Comparison of ENCODE assay signal across 8 cellular contexts in genomic region chr19:54164369-54165068, GRCh38. TPM values are rescaled to one million over a fixed set of nuclear protein-coding genes. Genes with fewer than 3 reads are reported as not detected.
DNase-seq lines count a peak whose midpoint lies in the region; ATAC-seq and TF ChIP-seq lines count a peak whose summit lies in the region.

No MANE protein-coding gene starts in this region.

- TF ChIP-seq CTCF in cardiac muscle cell (IDR thresholded peaks at IDR 0.05; ENCODE audit: low read depth, low read length) (no peak), left ventricle myocardium inferior (IDR thresholded peaks at IDR 0.05; ENCODE audit: borderline replicate concordance) (no peak)

- intact Hi-C loops in left ventricle myocardium inferior (cut with micrococcal nuclease), result no loop called here

- no peak overlapping the region for H3K27ac ChIP-seq in cardiac muscle cell
- H3K27ac ChIP-seq in left ventricle myocardium inferior (replicated peaks), result no peak overlapping the region

- no peaks in the 10 kb centered on the region for H3K36me3 ChIP-seq in cardiac muscle cell
- no peaks in the 10 kb centered on the region for H3K36me3 ChIP-seq in left ventricle myocardium inferior

- no peak for ATAC-seq in GM21737 (IDR thresholded peaks at IDR 0.05; ENCODE audit: unreplicated experiment)
- ATAC-seq in GM21515 (IDR thresholded peaks at IDR 0.05; ENCODE audit: unreplicated experiment), result no peak

- H3K9me3 ChIP-seq in cardiac muscle cell (ENCODE audit: low read depth) (no peaks in the 10 kb centered on the region), left ventricle myocardium inferior (replicated peaks) (no peaks in the 10 kb centered on the region)

- no peak overlapping the region for H3K4me3 ChIP-seq in cardiac muscle cell
- no peak overlapping the region for H3K4me3 ChIP-seq in left ventricle myocardium inferior

- peak; percentile 59 to 70 for DNase-seq in cardiac muscle cell (ENCODE audit: low read depth in 1 of 2, low spot score in 1 of 2)
- no peak for DNase-seq in left ventricle myocardium inferior
- DNase-seq in activated CD8-positive, alpha-beta memory T cell treated with anti-CD3 and anti-CD28 coated beads, Interleukin-2, amount 50 U/mL, for 4 hours, result peak; percentile 42
- peak; percentile 66 for DNase-seq in glomerular visceral epithelial cell (ENCODE audit: extremely low spot score)
- peak; percentile 76 for DNase-seq in stimulated activated CD4-positive, alpha-beta T cell treated with anti-CD3 and anti-CD28 coated beads, Interleukin-15, amount 100 ng/mL, for 24 hours
- DNase-seq in NOMO-1 treated with DMSO at 0.1 percent for 48 hours (lab: John Stamatoyannopoulos, UW; ENCODE audit: unreplicated experiment), result no peak

- H3K27me3 ChIP-seq in cardiac muscle cell (no peaks in the 10 kb centered on the region), left ventricle myocardium inferior (ENCODE audit: low read depth) (peaks cover 44% of the 10 kb centered on the region)

- H3K4me1 ChIP-seq in cardiac muscle cell (ENCODE audit: low read depth) (peaks cover 5% of the 10 kb centered on the region), left ventricle myocardium inferior (peaks cover 35% of the 10 kb centered on the region)

RNA-seq across cellular contexts. Expression of gene LENG1, which starts 5.0 kb away (rescaled TPM):
- total RNA-seq in cardiac muscle cell (10.3 and 10.6 TPM in 2 replicates), left ventricle myocardium inferior (7.3 TPM)
- polyA plus RNA-seq in cardiac muscle cell, result 10.1 and 10.8 TPM in 2 replicates

RNA-seq across cellular contexts. Expression of gene TMC4, which starts 8.4 kb away (rescaled TPM):
- total RNA-seq in cardiac muscle cell (0.74 and 1.2 TPM in 2 replicates), left ventricle myocardium inferior (2.2 TPM)
- 3.4 and 5.6 TPM in 2 replicates for polyA plus RNA-seq in cardiac muscle cell

RNA-seq across cellular contexts. Expression of gene MBOAT7, which starts 24.9 kb away (rescaled TPM):
- 131 and 134 TPM in 2 replicates for total RNA-seq in cardiac muscle cell
- 118 and 128 TPM in 2 replicates for polyA plus RNA-seq in cardiac muscle cell
- 12.2 TPM for total RNA-seq in left ventricle myocardium inferior

RNA-seq across cellular contexts. Expression of gene TSEN34, which starts 26.6 kb away (rescaled TPM):
- total RNA-seq in cardiac muscle cell (113 and 130 TPM in 2 replicates), left ventricle myocardium inferior (16.2 TPM)
- polyA plus RNA-seq in cardiac muscle cell, result 114 and 129 TPM in 2 replicates

RNA-seq across cellular contexts. Expression of gene CNOT3, which starts 27.0 kb away (rescaled TPM):
- total RNA-seq in cardiac muscle cell, result 17.7 and 39.6 TPM in 2 replicates
- 52.1 and 52.8 TPM in 2 replicates for polyA plus RNA-seq in cardiac muscle cell
- total RNA-seq in left ventricle myocardium inferior, result 19.5 TPM

Comparison
In these comparisons a context has a peak if more than half of its experiments do, and no peak if none do; other contexts are left out.
1. DNase-seq: peak in cardiac muscle cell (2 of 2), activated CD8-positive, alpha-beta memory T cell treated with anti-CD3 and anti-CD28 coated beads, Interleukin-2, amount 50 U/mL, for 4 hours (single experiment), glomerular visceral epithelial cell (single experiment) and stimulated activated CD4-positive, alpha-beta T cell treated with anti-CD3 and anti-CD28 coated beads, Interleukin-15, amount 100 ng/mL, for 24 hours (single experiment); none in left ventricle myocardium inferior (single experiment) and NOMO-1 treated with DMSO at 0.1 percent for 48 hours (single experiment).
2. RNA of gene MBOAT7, which starts 24.9 kb away (total RNA-seq): 131 to 134 TPM in cardiac muscle cell; 12.2 TPM in left ventricle myocardium inferior (single experiment); every median in the first group is over 10 times any median in the second.